ENCODE assay signal across 8 cellular contexts in genomic region chr18:66695281-66695680, GRCh38.
"Had no signal": no experiment of that assay in that cellular context is flagged by ENCODE, and none has a peak within 500 bp of the region (broad histone marks: within the 10 kb centered on the region; RNA-seq: fewer than 3 reads in every experiment).

No MANE protein-coding gene starts in this region.

- H2AFZ ChIP-seq: GM23248 had no signal

- H3K27ac ChIP-seq: GM23248 had no signal

- H3K4me3 ChIP-seq: GM23248, HAP-1, K562 had no signal

- H3K27ac Mint-ChIP-seq: HFFc6 had no signal

- DNase-seq: GM23248, GOT3, H7, HFFc6, IMR-90 had no signal

- H3K4me1 ChIP-seq: HAP-1 had no signal

- H3K4me3 Mint-ChIP-seq: HFFc6 had no signal

- H3K9me3 ChIP-seq: HAP-1 had no signal

- H3K36me3 ChIP-seq: HAP-1 had no signal

- ATAC-seq: HCT116, K562 had no signal
